ENCODE assay signal across 23 cellular contexts in the genomic region with DNA sequence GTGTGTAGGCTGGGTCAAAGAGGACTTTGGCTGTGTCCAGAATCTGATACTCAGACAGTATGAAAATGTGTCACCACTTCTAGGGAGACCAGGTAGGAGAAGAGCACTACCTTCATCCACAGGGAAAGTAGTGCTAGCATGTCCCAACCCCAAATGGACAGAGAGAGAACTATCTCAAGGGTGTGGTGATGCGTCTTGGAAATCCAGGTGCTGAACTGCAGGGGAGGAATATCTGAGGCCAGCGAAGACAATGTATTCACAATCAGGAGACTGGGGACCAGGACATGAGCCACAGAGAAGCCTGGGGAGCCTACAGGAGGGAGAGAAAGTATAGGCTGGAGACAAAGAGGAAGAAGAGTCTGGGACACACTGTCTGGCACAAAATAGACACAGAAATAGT.
DNase-seq lines count a peak whose midpoint lies in the region; ATAC-seq, FAIRE-seq and TF ChIP-seq lines count a peak whose summit lies in the region.
"Had no signal": no experiment of that assay in that cellular context is flagged by ENCODE, and none has a peak within 500 bp of the region (broad histone marks: within the 10 kb centered on the region; RNA-seq: fewer than 3 reads in every experiment).

No MANE protein-coding gene starts in this region.

- DNase-seq in SK-N-SH: no peak
- DNase-seq in A549 (ENCODE audit: low read depth in 1 of 2, low spot score in 1 of 2): no peak
- DNase-seq in H1 (ENCODE audit: low read depth in 1 of 2, low spot score in 2 of 2): no peak
- no peak for DNase-seq in activated CD8-positive, alpha-beta memory T cell treated with anti-CD3 and anti-CD28 coated beads for 24 hours
- DNase-seq in NCI-H446 (lab: John Stamatoyannopoulos, UW): no peak
- DNase-seq: ACHN; AML-193; BE2C; CD4-positive, alpha-beta T cell; CD8-positive, alpha-beta memory T cell; DMS53; DMS79 treated with DMSO at 0.1 percent for 48 hours; GF-D8; H9; HFFc6 had no signal

- no peak overlapping the region for H2AFZ ChIP-seq in SK-N-SH (ENCODE audit: low read depth)
- no peak overlapping the region for H2AFZ ChIP-seq in H1 (ENCODE audit: low read length)

- 0 out of 2 replicates have a peak overlapping the region, but pooled peaks have one; percentile 5 for H2BK20ac ChIP-seq in H1 (ENCODE audit: low read length)

- H3K79me1 ChIP-seq in H1 (ENCODE audit: low read depth, low read length): no peaks in the 10 kb centered on the region

- H3K23me2 ChIP-seq in H1 (ENCODE audit: low read depth, low read length): no peaks in the 10 kb centered on the region

- H3K9me3 ChIP-seq in SK-N-SH (no peaks in the 10 kb centered on the region), A549 (no peaks in the 10 kb centered on the region), HEK293 (ENCODE audit: control insufficient read depth, insufficient read depth, low read depth, low read length) (no peaks in the 10 kb centered on the region), H1 (ENCODE audit: insufficient read depth in 2 of 2, low read depth in 1 of 2, low read length in 1 of 2) (no peaks in the 10 kb centered on the region)
- H3K9me3 ChIP-seq: BE2C; BLaER1 treated with 17β-estradiol and CSF1 and Interleukin-3, amounts not matched to agents 10 nM and 100 nM had no signal

- 0 out of 2 replicates have a peak overlapping the region, but pooled peaks have one; percentile 76 for H2AK5ac ChIP-seq in H1 (ENCODE audit: low read depth, low read length)

- peak overlapping the region; percentile 6; the same call in 1 of the 2 replicates for H2BK15ac ChIP-seq in H1 (ENCODE audit: low read length)

- H4K20me1 ChIP-seq in SK-N-SH (ENCODE audit: insufficient read depth) (no peaks in the 10 kb centered on the region), H1 (replicated peaks in 1 of 2; ENCODE audit: control insufficient read depth in 1 of 2, insufficient read depth in 2 of 2, low read length in 2 of 2) (no peaks in the 10 kb centered on the region)
- H4K20me1 ChIP-seq: BLaER1 treated with 17β-estradiol and CSF1 and Interleukin-3, amounts not matched to agents 10 nM and 100 nM had no signal

- H3K4ac ChIP-seq in H1 (replicated peaks; ENCODE audit: insufficient read length, low read depth, low read length): no peak overlapping the region

- no peak overlapping the region for H3K23ac ChIP-seq in H1 (ENCODE audit: insufficient read length)

- no peak overlapping the region for H2BK12ac ChIP-seq in H1 (ENCODE audit: low read depth, low read length)

- H3K27ac ChIP-seq in SK-N-SH (ENCODE audit: low read depth in 2 of 2, low read length in 1 of 2): no peak overlapping the region
- no peak overlapping the region for H3K27ac ChIP-seq in A549
- H3K27ac ChIP-seq in HEK293 (ENCODE audit: extremely low read depth, low read depth, low read length): no peak overlapping the region
- H3K27ac ChIP-seq in H1 (ENCODE audit: low read depth, low read length): no peak overlapping the region
- H3K27ac ChIP-seq: 22Rv1; BLaER1 treated with 17β-estradiol and CSF1 and Interleukin-3, amounts not matched to agents 10 nM and 100 nM had no signal

- no peaks in the 10 kb centered on the region for H3K27me3 ChIP-seq in SK-N-SH (ENCODE audit: insufficient read depth)
- no peaks in the 10 kb centered on the region for H3K27me3 ChIP-seq in H1 (replicated peaks in 1 of 4; ENCODE audit: control insufficient read depth in 3 of 4, extremely low read depth in 1 of 4, insufficient read depth in 3 of 4, low read length in 3 of 4)
- H3K27me3 ChIP-seq: BE2C; BLaER1 treated with 17β-estradiol and CSF1 and Interleukin-3, amounts not matched to agents 10 nM and 100 nM had no signal

- POLR2A ChIA-PET in SK-N-SH (lab: Yijun Ruan, JAX) (no interaction called here), A549 (lab: Yijun Ruan, JAX) (no interaction called here), HEK293 (lab: Yijun Ruan, JAX) (no interaction called here), H1 (lab: Charles Lee; ENCODE audit: partially characterized antibody) (interaction anchor here (1.8 kb wide), 1 partner anchor 10 kb away, joined by 8 read pairs; no protein-coding TSS in a partner anchor)

- TF ChIP-seq POLR2A in A549 (IDR thresholded peaks at IDR 0.05; ENCODE audit: low read length) (no peak), H1 (IDR thresholded peaks at IDR 0.05; ENCODE audit: control extremely low read depth in 1 of 2, low read depth in 2 of 2, low read length in 2 of 2) (no peak)

- H3K4me1 ChIP-seq in SK-N-SH (ENCODE audit: control insufficient read depth in 1 of 2, insufficient read depth in 2 of 2, low read depth in 1 of 2, low read length in 1 of 2): no peaks in the 10 kb centered on the region
- no peaks in the 10 kb centered on the region for H3K4me1 ChIP-seq in A549
- H3K4me1 ChIP-seq in HEK293 (ENCODE audit: control insufficient read depth, insufficient read depth, low read length): no peaks in the 10 kb centered on the region; the same call in 1 of the 2 replicates
- H3K4me1 ChIP-seq in H1 (replicated peaks in 1 of 4; ENCODE audit: control insufficient read depth in 3 of 4, insufficient read depth in 4 of 4, low read length in 3 of 4): no peaks in the 10 kb centered on the region; a peak in 2 of 7 replicates
- H3K4me1 ChIP-seq: BE2C had no signal

- H3K18ac ChIP-seq in H1 (ENCODE audit: extremely low read depth, low read length): no peak overlapping the region

- H3K36me3 ChIP-seq in SK-N-SH (replicated peaks in 1 of 2; ENCODE audit: control insufficient read depth in 1 of 2, insufficient read depth in 2 of 2, low read length in 1 of 2) (no peaks in the 10 kb centered on the region), HEK293 (ENCODE audit: control insufficient read depth in 2 of 2, insufficient read depth in 1 of 2, low read length in 2 of 2) (no peaks in the 10 kb centered on the region), H1 (ENCODE audit: control insufficient read depth in 2 of 4, insufficient read depth in 4 of 4, low read length in 3 of 4) (no peaks in the 10 kb centered on the region)
- H3K36me3 ChIP-seq: BE2C; BLaER1 treated with 17β-estradiol and CSF1 and Interleukin-3, amounts not matched to agents 10 nM and 100 nM had no signal

- TF ChIP-seq RAD21 in SK-N-SH (IDR thresholded peaks at IDR 0.05; ENCODE audit: low read length): no peak
- no peak for TF ChIP-seq RAD21 in A549 (conservative IDR thresholded peaks at IDR 0.05 in 1 of 2, IDR thresholded peaks at IDR 0.05 in 1 of 2)
- no peak for TF ChIP-seq RAD21 in H1 (IDR thresholded peaks at IDR 0.05 in 1 of 2, conservative IDR thresholded peaks at IDR 0.05 in 1 of 2; ENCODE audit: low read depth in 2 of 2, low read length in 2 of 2)

- ATAC-seq in SK-N-SH treated with all-trans-retinoic acid at 6 μM for 48 hours (no peak), A549 (no peak), GM19395 (IDR thresholded peaks at IDR 0.05; ENCODE audit: unreplicated experiment) (no peak)
- ATAC-seq: HCT116 had no signal

- no peak overlapping the region for H2BK120ac ChIP-seq in H1 (replicated peaks; ENCODE audit: low read depth, low read length)

- H4K8ac ChIP-seq in H1 (ENCODE audit: extremely low read depth, insufficient read depth, low read length): no peak overlapping the region

- H3K4me3 ChIP-seq in SK-N-SH (ENCODE audit: low read depth in 2 of 2, low read length in 1 of 2): no peak overlapping the region
- no peak overlapping the region for H3K4me3 ChIP-seq in A549
- no peak overlapping the region for H3K4me3 ChIP-seq in HEK293 (ENCODE audit: low read depth, low read length)
- H3K4me3 ChIP-seq in H1 (ENCODE audit: extremely low read depth in 1 of 4, insufficient read depth in 2 of 4, low read depth in 3 of 4, low read length in 4 of 4): no peak overlapping the region
- H3K4me3 ChIP-seq: BLaER1 treated with 17β-estradiol and CSF1 and Interleukin-3, amounts not matched to agents 10 nM and 100 nM had no signal

- H2BK5ac ChIP-seq in H1 (ENCODE audit: low read depth, low read length): no peak overlapping the region

- H4K91ac ChIP-seq in H1 (replicated peaks; ENCODE audit: insufficient read length, low read length): peak overlapping the region; percentile 20

- no peak for TF ChIP-seq EP300 in SK-N-SH (IDR thresholded peaks at IDR 0.05; ENCODE audit: borderline replicate concordance in 1 of 2, low read depth in 1 of 2, low read length in 1 of 2)
- TF ChIP-seq EP300 in A549 (IDR thresholded peaks at IDR 0.05): no peak
- no peak for TF ChIP-seq EP300 in H1 (IDR thresholded peaks at IDR 0.05; ENCODE audit: borderline replicate concordance in 1 of 2, low read depth in 2 of 2, low read length in 2 of 2)

- H3K9me2 ChIP-seq in SK-N-SH: no peaks in the 10 kb centered on the region

- H3K9ac ChIP-seq in SK-N-SH: no peak overlapping the region
- H3K9ac ChIP-seq in H1 (replicated peaks in 1 of 4; ENCODE audit: extremely low read depth in 1 of 4, low read depth in 3 of 4, low read length in 3 of 4): no peak overlapping the region
- H3K9ac ChIP-seq: BLaER1 treated with 17β-estradiol and CSF1 and Interleukin-3, amounts not matched to agents 10 nM and 100 nM had no signal

- H3K4me2 ChIP-seq in SK-N-SH (no peak overlapping the region), A549 (no peak overlapping the region), H1 (ENCODE audit: insufficient read depth in 1 of 2, low read depth in 2 of 2, low read length in 2 of 2) (no peak overlapping the region)

- WGBS in SK-N-SH (ENCODE audit: low lambda C conversion rate): 75% methylated on average over 2 of the region's 2 CpGs
- 57% methylated on average over 2 of the region's 2 CpGs for WGBS in A549 (ENCODE audit: missing lambda C conversion rate)
- whole genome bisulfite sequencing in H1 (ENCODE audit: extremely low coverage in 1 of 2, insufficient coverage in 1 of 2, insufficient read length in 1 of 2, insufficient replicate concordance in 2 of 2, low coverage in 1 of 2, low lambda C conversion rate in 2 of 2, missing lambda C conversion rate in 1 of 2), 2 experiments: 87% methylated on average over 2 of the region's 2 CpGs; no CpG with 5 or more reads in 1 of the 2 experiments

- H3K79me2 ChIP-seq in SK-N-SH (ENCODE audit: insufficient read depth) (no peaks in the 10 kb centered on the region), H1 (ENCODE audit: control insufficient read depth in 1 of 2, insufficient read depth in 2 of 2, low read length in 2 of 2) (no peaks in the 10 kb centered on the region)

- no peak overlapping the region for H4K5ac ChIP-seq in H1 (ENCODE audit: insufficient read length, low read depth, low read length)

- no peak overlapping the region for H3K56ac ChIP-seq in H1 (replicated peaks; ENCODE audit: insufficient read length, low read depth, low read length)

- CTCF ChIA-PET in SK-N-SH (lab: Yijun Ruan, JAX) (no interaction called here), A549 (lab: Yijun Ruan, JAX) (interaction anchor here (0.6 kb wide), 1 partner anchor 90 kb away, joined by 3 read pairs; no protein-coding TSS in a partner anchor), HEK293 (lab: Yijun Ruan, JAX) (no interaction called here), H1 (lab: Charles Lee; ENCODE audit: partially characterized antibody) (interaction anchor here (0.6 to 1.5 kb wide), 3 partner anchors 15 to 868 kb away, joined by 3 read pairs; no protein-coding TSS in a partner anchor)

- FAIRE-seq in A549 (lab: Jason Lieb, UNC) (no peak), H1 (lab: Jason Lieb, UNC) (no peak)
- FAIRE-seq: A204.1, GM18507 had no signal

- TF ChIP-seq CTCF in SK-N-SH (IDR thresholded peaks at IDR 0.05) (no peak), A549 (IDR thresholded peaks at IDR 0.05) (no peak), HEK293 (tag by site-specific recombination; IDR thresholded peaks at IDR 0.05) (no peak), H1 (IDR thresholded peaks at IDR 0.05; ENCODE audit: control extremely low read depth in 1 of 3, insufficient read depth in 1 of 3, low read depth in 1 of 3, low read length in 3 of 3) (no peak)

- no peaks in the 10 kb centered on the region for H3F3A ChIP-seq in SK-N-SH (replicated peaks; ENCODE audit: insufficient read depth)

- no peak overlapping the region for H3K14ac ChIP-seq in H1 (ENCODE audit: insufficient read length)

Comparison
In these comparisons a context has a peak if more than half of its experiments do, and no peak if none do; other contexts are left out.
1. CTCF ChIA-PET loops: an anchor here in A549 (0.6 kb wide) and H1 (0.6 to 1.5 kb wide); none called in SK-N-SH and HEK293.